In genomic region chr7:138981332-138982203, GRCh38 we compare ENCODE assay signal across 8 cellular contexts. TPM values are rescaled to one million over a fixed set of nuclear protein-coding genes. Genes with fewer than 3 reads are reported as not detected.
DNase-seq lines count a peak whose midpoint lies in the region; ATAC-seq and TF ChIP-seq lines count a peak whose summit lies in the region.

Gene KIAA1549, minus strand, starts transcription at chr7:138981389. Its CDS starts 120 bp downstream, at chr7:138981269.

- peak within 1 kb of the TSS in 1 of 2 experiments; percentile 63 for H2BK12ac ChIP-seq in mesenchymal stem cell (ENCODE audit: low read length in 2 of 2)

- peak within 1 kb of the TSS in 1 of 2 experiments; percentile 83 for H3K23ac ChIP-seq in mesenchymal stem cell (ENCODE audit: low read length in 2 of 2)

- H2AK5ac ChIP-seq in mesenchymal stem cell (ENCODE audit: low read length, severe bottlenecking), result no peak within 1 kb of the TSS

- no TSS peak for BruUV-seq in A673 (replicated peaks; lab: Mats Ljungman, UMichigan)

- POLR2A ChIA-PET in A673 (lab: Charles Lee; ENCODE audit: low non-redundant PET), result no interaction called here

- peak within 1 kb of the TSS in 1 of 2 experiments; percentile 24 for H3K4ac ChIP-seq in mesenchymal stem cell (ENCODE audit: low read depth in 1 of 2, low read length in 2 of 2)

- H2BK5ac ChIP-seq in mesenchymal stem cell (ENCODE audit: low read depth, low read length, poor library complexity, severe bottlenecking), result no peak within 1 kb of the TSS

- H4K91ac ChIP-seq in mesenchymal stem cell (ENCODE audit: low read length), result no peak within 1 kb of the TSS

- H3K79me1 ChIP-seq in mesenchymal stem cell (replicated peaks; ENCODE audit: low read length, poor library complexity, severe bottlenecking), result peaks cover 23% of the 10 kb centered on the region

- H3K4me1 ChIP-seq in A673 (ENCODE audit: insufficient read depth, low read length, poor library complexity, severe bottlenecking) (peaks cover 6% of the 10 kb centered on the region), mesenchymal stem cell (ENCODE audit: control insufficient read depth, insufficient read depth, low read depth, low read length) (peaks cover 13% of the 10 kb centered on the region)
- peaks cover 12% of the 10 kb centered on the region for H3K4me1 ChIP-seq in effector memory CD4-positive, alpha-beta T cell (ENCODE audit: control insufficient read depth, insufficient read depth, low read length, poor library complexity, severe bottlenecking)

- peak; percentile 75 for DNase-seq in A673 (ENCODE audit: low spot score)
- DNase-seq in NCI-H2227 treated with DMSO at 0.1 percent for 48 hours (lab: John Stamatoyannopoulos, UW), result peak; percentile 68
- peak; percentile 55 to 62 for DNase-seq in activated CD4-positive, alpha-beta T cell treated with anti-CD3 and anti-CD28 coated beads, Interleukin-2, amount 50 U/mL, for 48 hours
- peak; percentile 7 to 16 (median 12) for DNase-seq in effector memory CD4-positive, alpha-beta T cell
- peak; percentile 67 for DNase-seq in mesenchymal stem cell
- DNase-seq in stimulated activated CD8-positive, alpha-beta memory T cell treated with anti-CD3 and anti-CD28 coated beads, Interleukin-2, amount 100 ng/mL, for 48 hours (ENCODE audit: low read depth in 2 of 2), result peak; percentile 45

- no peak within 1 kb of the TSS for H3K27ac ChIP-seq in A673 (ENCODE audit: low read depth, low read length, poor library complexity, severe bottlenecking)
- H3K27ac ChIP-seq in effector memory CD4-positive, alpha-beta T cell (ENCODE audit: insufficient read depth, low read length, poor library complexity, severe bottlenecking), result no peak within 1 kb of the TSS
- no peak within 1 kb of the TSS for H3K27ac ChIP-seq in mesenchymal stem cell (ENCODE audit: low read length, poor library complexity, severe bottlenecking)

- H3K9me3 ChIP-seq in A673 (ENCODE audit: low read depth, low read length, poor library complexity, severe bottlenecking), result no peaks in the 10 kb centered on the region
- H3K9me3 ChIP-seq in effector memory CD4-positive, alpha-beta T cell (ENCODE audit: control insufficient read depth, low read length), result no peaks in the 10 kb centered on the region
- no peaks in the 10 kb centered on the region for H3K9me3 ChIP-seq in mesenchymal stem cell (ENCODE audit: control insufficient read depth, low read length)

- H3K14ac ChIP-seq in mesenchymal stem cell (ENCODE audit: low read length in 2 of 2), result peak within 1 kb of the TSS in 1 of 2 experiments; percentile 35

- no peaks in the 10 kb centered on the region for H3K36me3 ChIP-seq in A673 (ENCODE audit: insufficient read depth, low read length, poor library complexity, severe bottlenecking)
- no peaks in the 10 kb centered on the region for H3K36me3 ChIP-seq in effector memory CD4-positive, alpha-beta T cell (ENCODE audit: control insufficient read depth, insufficient read depth, low read length)
- no peaks in the 10 kb centered on the region for H3K36me3 ChIP-seq in mesenchymal stem cell (ENCODE audit: control insufficient read depth in 1 of 2, insufficient read depth in 2 of 2, low read depth in 1 of 2, low read length in 2 of 2)

- intact Hi-C loops in A673 (cut with micrococcal nuclease; ENCODE audit: unreplicated experiment), result no loop called here

- H3K27me3 ChIP-seq in A673 (replicated peaks; ENCODE audit: insufficient read depth, low read depth, low read length, poor library complexity) (peaks cover 28% of the 10 kb centered on the region), mesenchymal stem cell (ENCODE audit: control insufficient read depth in 1 of 2, insufficient read depth in 1 of 2, low read length in 2 of 2) (peaks cover 0 to 22% of the 10 kb centered on the region in 2 experiments)
- H3K27me3 ChIP-seq in effector memory CD4-positive, alpha-beta T cell (replicated peaks; ENCODE audit: control insufficient read depth, insufficient read depth, low read length, poor library complexity, severe bottlenecking), result peaks cover 13% of the 10 kb centered on the region

- peak within 1 kb of the TSS; percentile 37 for H2BK120ac ChIP-seq in mesenchymal stem cell (ENCODE audit: low read depth, low read length)

- peak within 1 kb of the TSS; percentile 2 for H4K8ac ChIP-seq in mesenchymal stem cell (ENCODE audit: low read length)

- H3K4me3 ChIP-seq in A673 (ENCODE audit: low read depth, low read length, poor library complexity, severe bottlenecking) (peak within 1 kb of the TSS; percentile 56), mesenchymal stem cell (ENCODE audit: insufficient read depth in 1 of 2, low read depth in 1 of 2, low read length in 2 of 2) (peak within 1 kb of the TSS; percentile 78 to 84)
- peak within 1 kb of the TSS; percentile 48 for H3K4me3 ChIP-seq in effector memory CD4-positive, alpha-beta T cell (ENCODE audit: insufficient read depth, low read depth, low read length, poor library complexity, severe bottlenecking)

- H3K9ac ChIP-seq in mesenchymal stem cell (ENCODE audit: low read length), result peak within 1 kb of the TSS; percentile 84

- H2AFZ ChIP-seq in mesenchymal stem cell (ENCODE audit: low read depth, low read length), result peak within 1 kb of the TSS; percentile 64

- 2% methylated on average over 49 of the region's 105 CpGs for WGBS in mesenchymal stem cell

- no peak for TF ChIP-seq CTCF in A673 (conservative IDR thresholded peaks at IDR 0.05; ENCODE audit: low read depth, low read length)

- H3K18ac ChIP-seq in mesenchymal stem cell (ENCODE audit: low read depth in 1 of 2, low read length in 2 of 2), result peak within 1 kb of the TSS; percentile 49 to 54

- ATAC-seq in GM18498 (IDR thresholded peaks at IDR 0.05; ENCODE audit: unreplicated experiment) (peak; percentile 93), HG02970 (IDR thresholded peaks at IDR 0.05; ENCODE audit: low FRiP score, unreplicated experiment) (peak; percentile 84)

- H2BK15ac ChIP-seq in mesenchymal stem cell (ENCODE audit: low read depth, poor library complexity, severe bottlenecking), result peak within 1 kb of the TSS; percentile 97

- CTCF ChIA-PET in A673 (lab: Charles Lee), result interaction anchor here (0.8 kb wide), 1 partner anchor 95 kb away, joined by 3 read pairs; no protein-coding TSS in a partner anchor

- peak within 1 kb of the TSS; percentile 99 for H3K4me2 ChIP-seq in mesenchymal stem cell (ENCODE audit: low read length, poor library complexity, severe bottlenecking)

RNA-seq across cellular contexts. Expression of gene KIAA1549, which starts in this region (rescaled TPM):
- 2.5 and 4.2 TPM in 2 replicates for total RNA-seq in A673 (2021)
- 2.9 TPM for polyA plus RNA-seq in mesenchymal stem cell (2013, experiment 1 of 2)
- polyA plus RNA-seq in mesenchymal stem cell (2013, experiment 2 of 2), result 2.5 TPM

Comparison
In these comparisons a context has a peak if more than half of its experiments do, and no peak if none do; other contexts are left out.
1. DNase-seq: peak in every context shown above with its lines; median percentile 75 in A673; 68 in NCI-H2227 treated with DMSO at 0.1 percent for 48 hours; 67 in mesenchymal stem cell; 58 in activated CD4-positive, alpha-beta T cell treated with anti-CD3 and anti-CD28 coated beads, Interleukin-2, amount 50 U/mL, for 48 hours; 45 in stimulated activated CD8-positive, alpha-beta memory T cell treated with anti-CD3 and anti-CD28 coated beads, Interleukin-2, amount 100 ng/mL, for 48 hours; 12 in effector memory CD4-positive, alpha-beta T cell.